Comparison of ENCODE assay signal across 6 cellular contexts in the genomic region with DNA sequence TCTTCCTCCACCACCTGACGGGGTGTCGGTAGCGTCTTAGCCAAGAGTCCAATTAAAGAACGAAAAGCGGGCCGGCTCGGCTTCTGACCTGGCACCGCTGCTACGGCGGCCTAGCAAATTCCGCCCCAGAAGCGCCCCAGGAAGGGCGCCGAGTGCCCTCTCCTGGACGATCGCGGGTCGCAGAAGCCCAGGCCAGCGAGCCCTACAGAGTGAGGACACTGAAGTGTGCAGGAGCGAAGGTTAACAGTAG. TPM values are rescaled to one million over a fixed set of nuclear protein-coding genes. Genes with fewer than 3 reads are reported as not detected.
A peak's percentile ranks its signal among the peaks of the same experiment; 100 is the strongest.
DNase-seq lines count a peak whose midpoint lies in the region; ATAC-seq and TF ChIP-seq lines count a peak whose summit lies in the region.

No MANE protein-coding gene starts in this region.

- no peak for DNase-seq in GM12864 (ENCODE audit: low read depth)
- DNase-seq in endodermal cell: no peak
- peak; percentile 83 for DNase-seq in sigmoid colon
- DNase-seq in NCI-H748 treated with DMSO at 0.1 percent for 48 hours (lab: John Stamatoyannopoulos, UW): no peak
- DNase-seq in T-helper 9 cell: no peak

- peak overlapping the region; percentile 74 for H3K4me3 Mint-ChIP-seq in endodermal cell

- H3K4me3 ChIP-seq in GM12864 (ENCODE audit: low read depth, low read length): peak overlapping the region; percentile 89
- peak overlapping the region; percentile 85 for H3K4me3 ChIP-seq in endodermal cell (ENCODE audit: low read length)
- peak overlapping the region; percentile 76 to 99 (median 90) for H3K4me3 ChIP-seq in sigmoid colon

- no peak for TF ChIP-seq POLR2A in sigmoid colon (IDR thresholded peaks at IDR 0.05)

- H3K4me1 ChIP-seq in endodermal cell (ENCODE audit: control insufficient read depth, insufficient read depth, low read length) (peaks cover 13% of the 10 kb centered on the region), sigmoid colon (peaks cover 0 to 33% (median 28%) of the 10 kb centered on the region in 4 donors)

- no peaks in the 10 kb centered on the region for H3K9me3 Mint-ChIP-seq in endodermal cell

- H3K27ac ChIP-seq in endodermal cell (ENCODE audit: low read depth, low read length): peak overlapping the region; percentile 47
- H3K27ac ChIP-seq in sigmoid colon: peak overlapping the region; percentile 90 to 97 (median 93)

- 0 to 1% methylated on average over 12 to 20 of the region's 20 CpGs for WGBS in endodermal cell (ENCODE audit: insufficient coverage in 1 of 2, insufficient read length in 1 of 2), 2 experiments
- 0 to 1% methylated on average over 20 of the region's 20 CpGs for WGBS in sigmoid colon, 2 donors

- H3K9me3 ChIP-seq in endodermal cell (ENCODE audit: control insufficient read depth, low read length): no peaks in the 10 kb centered on the region
- H3K9me3 ChIP-seq in sigmoid colon: no peaks in the 10 kb centered on the region

- peak overlapping the region; percentile 35 for H3K9ac ChIP-seq in endodermal cell (ENCODE audit: extremely low read depth, low read length, poor library complexity, severe bottlenecking)

- peak overlapping the region; percentile 96 for H3K27ac Mint-ChIP-seq in endodermal cell

- ATAC-seq in HG03565 (IDR thresholded peaks at IDR 0.05; ENCODE audit: unreplicated experiment): peak; percentile 7

- no peak for TF ChIP-seq EP300 in sigmoid colon (IDR thresholded peaks at IDR 0.05)

- peaks cover 5% of the 10 kb centered on the region for H3K36me3 ChIP-seq in endodermal cell (ENCODE audit: control insufficient read depth, insufficient read depth, low read length)
- H3K36me3 ChIP-seq in sigmoid colon: peaks cover 5 to 22% (median 5%) of the 10 kb centered on the region in 4 donors

- peaks cover 13% of the 10 kb centered on the region for H3K36me3 Mint-ChIP-seq in endodermal cell (ENCODE audit: low read depth)

- no peaks in the 10 kb centered on the region for H3K27me3 Mint-ChIP-seq in endodermal cell (ENCODE audit: insufficient read depth)

- H3K27me3 ChIP-seq in endodermal cell (ENCODE audit: control insufficient read depth, insufficient read depth, low read length, poor library complexity, severe bottlenecking): no peaks in the 10 kb centered on the region
- H3K27me3 ChIP-seq in sigmoid colon: no peaks in the 10 kb centered on the region

- intact Hi-C loops in sigmoid colon (cut with DNase I): loop anchor here (1.0 to 5.0 kb wide), 3 partner anchors 14 to 89 kb away; partner anchors contain the start of gene RBM42

- TF ChIP-seq CTCF in GM12864 (IDR thresholded peaks at IDR 0.05; ENCODE audit: low read depth, low read length, missing control alignments) (no peak), endodermal cell (conservative IDR thresholded peaks at IDR 0.05) (no peak), sigmoid colon (IDR thresholded peaks at IDR 0.05) (no peak)

- H3K4me1 Mint-ChIP-seq in endodermal cell: peaks cover 18% of the 10 kb centered on the region

RNA-seq across cellular contexts. Expression of gene KMT2B, which starts 1.1 kb away (rescaled TPM):
- total RNA-seq in endodermal cell (10 to 100 TPM; 48.1 to 54.0 TPM), sigmoid colon (10 to 100 TPM in 3 of 4 donors, 1 to 10 TPM in 1; 6.4 to 27.3 (median 15.3) TPM)
- 35.3 TPM for polyA plus RNA-seq in endodermal cell (2013, experiment 1 of 2)
- 28.0 TPM for polyA plus RNA-seq in endodermal cell (2013, experiment 2 of 2)
- polyA plus RNA-seq in sigmoid colon: 10 to 100 TPM in 2 of 3 donors, 1 to 10 TPM in 1; 7.4 to 32.2 (median 12.0) TPM

RNA-seq across cellular contexts. Expression of gene ZBTB32, which starts 12.3 kb away (rescaled TPM):
- not detected for total RNA-seq in endodermal cell
- not detected for polyA plus RNA-seq in endodermal cell (2013, experiment 1 of 2)
- not detected for polyA plus RNA-seq in endodermal cell (2013, experiment 2 of 2)
- total RNA-seq in sigmoid colon: not detected
- 1 to 10 TPM in 1 of 3 donors, not detected in 2; 3.1 TPM for polyA plus RNA-seq in sigmoid colon

RNA-seq across cellular contexts. Expression of gene IGFLR1, which starts 25.6 kb away (rescaled TPM):
- total RNA-seq in endodermal cell (1 to 10 TPM; 4.6 to 7.1 TPM), sigmoid colon (10 to 100 TPM in 2 of 4 donors, 1 to 10 TPM in 2; 2.5 to 12.2 (median 8.6) TPM)
- 9.0 TPM for polyA plus RNA-seq in endodermal cell (2013, experiment 1 of 2)
- 6.1 TPM for polyA plus RNA-seq in endodermal cell (2013, experiment 2 of 2)
- polyA plus RNA-seq in sigmoid colon: 10 to 100 TPM in 1 of 3 donors, 1 to 10 TPM in 2; 3.7 to 25.0 (median 9.0) TPM

RNA-seq across cellular contexts. Expression of gene U2AF1L4, which starts 28.6 kb away (rescaled TPM):
- total RNA-seq in endodermal cell (10 to 100 TPM; 17.3 to 23.2 TPM), sigmoid colon (10 to 100 TPM; 16.3 to 53.5 (median 27.9) TPM)
- 20.7 TPM for polyA plus RNA-seq in endodermal cell (2013, experiment 1 of 2)
- 16.6 TPM for polyA plus RNA-seq in endodermal cell (2013, experiment 2 of 2)
- polyA plus RNA-seq in sigmoid colon: 10 to 100 TPM; 12.7 to 23.4 (median 16.0) TPM

RNA-seq across cellular contexts. Expression of gene PSENEN, which starts 28.8 kb away (rescaled TPM):
- 100 to 1,000 TPM; 101 to 109 TPM for total RNA-seq in endodermal cell
- 76.8 TPM for polyA plus RNA-seq in endodermal cell (2013, experiment 1 of 2)
- 65.3 TPM for polyA plus RNA-seq in endodermal cell (2013, experiment 2 of 2)
- 10 to 100 TPM; 27.8 to 44.9 (median 36.6) TPM for total RNA-seq in sigmoid colon
- polyA plus RNA-seq in sigmoid colon: 10 to 100 TPM; 48.0 to 72.3 (median 59.4) TPM
